10 cellular contexts compared by ENCODE assay signal in genomic region chr12:54036620-54037359, GRCh38. TPM values are rescaled to one million over a fixed set of nuclear protein-coding genes. Genes with fewer than 3 reads are reported as not detected.
DNase-seq lines count a peak whose midpoint lies in the region; ATAC-seq lines count a peak whose summit lies in the region.
"Had no signal": no experiment of that assay in that cellular context is flagged by ENCODE, and none has a peak within 500 bp of the region (broad histone marks: within the 10 kb centered on the region; RNA-seq: fewer than 3 reads in every experiment).

No MANE protein-coding gene starts in this region.

- no peak overlapping the region for H3K27ac Mint-ChIP-seq in activated CD4-positive, alpha-beta memory T cell treated with anti-CD3 and anti-CD28 coated beads for 36 hours

- CTCF ChIA-PET in activated CD4-positive, alpha-beta memory T cell treated with anti-CD3 and anti-CD28 coated beads for 36 hours (lab: Charles Lee): interaction anchor here (0.8 kb wide), 1 partner anchor 166 kb away, joined by 3 read pairs; no protein-coding TSS in a partner anchor

- no peaks in the 10 kb centered on the region for H3K36me3 ChIP-seq in GM23248 (ENCODE audit: low read depth)

- ATAC-seq in GM18517 (IDR thresholded peaks at IDR 0.05; ENCODE audit: unreplicated experiment): no peak

- peaks cover 20% of the 10 kb centered on the region for H3K4me1 ChIP-seq in GM23248 (ENCODE audit: insufficient read depth)

- no peak overlapping the region for H3K4me3 Mint-ChIP-seq in activated CD4-positive, alpha-beta memory T cell treated with anti-CD3 and anti-CD28 coated beads for 36 hours

- H2AFZ ChIP-seq in GM23248: no peak overlapping the region

- in situ Hi-C loops in Caki2 (cut with HindIII; ENCODE audit: low pct_unique_long_range_greater_than_20kb, low sequenced_read_pairs): no loop called here
- in situ Hi-C loops in GM23248 (cut with MboI): no loop called here

- POLR2A ChIA-PET in activated CD4-positive, alpha-beta memory T cell treated with anti-CD3 and anti-CD28 coated beads for 36 hours (lab: Charles Lee): no interaction called here

- peaks cover 13% of the 10 kb centered on the region for H3K4me1 Mint-ChIP-seq in activated CD4-positive, alpha-beta memory T cell treated with anti-CD3 and anti-CD28 coated beads for 36 hours (ENCODE audit: low read depth)

- peaks cover 5% of the 10 kb centered on the region for H3K9me3 Mint-ChIP-seq in activated CD4-positive, alpha-beta memory T cell treated with anti-CD3 and anti-CD28 coated beads for 36 hours

- peaks cover 10% of the 10 kb centered on the region; the same call in 1 of the 2 replicates for H3F3A ChIP-seq in GM23248 (ENCODE audit: insufficient read depth)

- no peaks in the 10 kb centered on the region for H3K9me3 ChIP-seq in GM23248 (ENCODE audit: low read depth)

- DNase-seq in Caki2 (ENCODE audit: low read depth) (peak; percentile 79), GM23248 (peak; percentile 89), RKO (ENCODE audit: low spot score) (peak; percentile 50), left kidney (ENCODE audit: low read depth, low spot score) (peak; percentile 53), caudate nucleus (lab: John Stamatoyannopoulos, UW) (no peak)
- no peak for DNase-seq in activated CD4-positive, alpha-beta T cell treated with anti-CD3 and anti-CD28 coated beads for 4 hours
- DNase-seq in activated CD4-positive, alpha-beta memory T cell treated with anti-CD3 and anti-CD28 coated beads for 36 hours: no peak
- DNase-seq: GOT3 had no signal

- intact Hi-C loops in activated CD4-positive, alpha-beta memory T cell treated with anti-CD3 and anti-CD28 coated beads for 36 hours (cut with micrococcal nuclease): no loop called here

- no peak overlapping the region for H3K4me3 ChIP-seq in GM23248

- no peak overlapping the region for H3K9ac ChIP-seq in GM23248

- WGBS in GM23248 (ENCODE audit: low coverage in 1 of 2, low lambda C conversion rate in 2 of 2, missing lambda C conversion rate in 2 of 2), 2 experiments: 77 to 78% methylated on average over 14 of the region's 14 CpGs

- H3K36me3 Mint-ChIP-seq in activated CD4-positive, alpha-beta memory T cell treated with anti-CD3 and anti-CD28 coated beads for 36 hours: peaks cover 3% of the 10 kb centered on the region

- no peaks in the 10 kb centered on the region for H3K9me2 ChIP-seq in GM23248 (ENCODE audit: insufficient read depth)

- H3K27me3 ChIP-seq in GM23248 (replicated peaks; ENCODE audit: insufficient read depth): no peaks in the 10 kb centered on the region

- no peaks in the 10 kb centered on the region for H4K20me1 ChIP-seq in GM23248 (ENCODE audit: insufficient read depth)

- H3K4me2 ChIP-seq in GM23248 (ENCODE audit: unreplicated experiment): no peak overlapping the region

- peaks cover 44% of the 10 kb centered on the region for H3K79me2 ChIP-seq in GM23248 (ENCODE audit: insufficient read depth)

- peaks cover 69% of the 10 kb centered on the region for H3K27me3 Mint-ChIP-seq in activated CD4-positive, alpha-beta memory T cell treated with anti-CD3 and anti-CD28 coated beads for 36 hours

- H3K27ac ChIP-seq in GM23248: no peak overlapping the region
- H3K27ac ChIP-seq in caudate nucleus (ENCODE audit: low read depth, low read length): no peak overlapping the region

RNA-seq across cellular contexts. Expression of gene HOXC5, which starts 3.9 kb away (rescaled TPM):
- total RNA-seq in Caki2 (2014; rRNA removed; shearing (Covaris generic); ENCODE audit: low replicate concordance): not detected in 2 replicates
- total RNA-seq in GM23248 (2014; rRNA removed; shearing (Covaris generic)): 1.1 and 1.8 TPM in 2 replicates
- polyA plus RNA-seq in GM23248 (2016; fragmentation: Nextera tagmentation; extraction: Ambion mirVana): 0.65 and 1.3 TPM in 2 replicates
- not detected for total RNA-seq in activated CD4-positive, alpha-beta memory T cell treated with anti-CD3 and anti-CD28 coated beads for 36 hours
- total RNA-seq: cardiac septum had no signal

RNA-seq across cellular contexts. Expression of gene HOXC6, which starts 8.6 kb away (rescaled TPM):
- 0.68 TPM in 1 of 2 replicates, not detected in the other for total RNA-seq in Caki2 (2014; rRNA removed; shearing (Covaris generic); ENCODE audit: low replicate concordance)
- total RNA-seq in GM23248 (2014; rRNA removed; shearing (Covaris generic)): 3.6 and 4.9 TPM in 2 replicates
- polyA plus RNA-seq in GM23248 (2016; fragmentation: Nextera tagmentation; extraction: Ambion mirVana): 19.9 and 20.5 TPM in 2 replicates
- total RNA-seq in activated CD4-positive, alpha-beta memory T cell treated with anti-CD3 and anti-CD28 coated beads for 36 hours: not detected

RNA-seq across cellular contexts. Expression of gene HOXC4, which starts 16.8 kb away (rescaled TPM):
- total RNA-seq in Caki2 (2014; rRNA removed; shearing (Covaris generic); ENCODE audit: low replicate concordance): 0.61 and 1.0 TPM in 2 replicates
- total RNA-seq in GM23248 (2014; rRNA removed; shearing (Covaris generic)): 2.2 and 3.4 TPM in 2 replicates
- polyA plus RNA-seq in GM23248 (2016; fragmentation: Nextera tagmentation; extraction: Ambion mirVana): 2.3 and 3.1 TPM in 2 replicates
- total RNA-seq in activated CD4-positive, alpha-beta memory T cell treated with anti-CD3 and anti-CD28 coated beads for 36 hours: under 1 TPM in 1 of 2 experiments, not detected in 1; 0.17 TPM
- total RNA-seq: cardiac septum had no signal

RNA-seq across cellular contexts. Expression of gene HOXC8, which starts 28.0 kb away (rescaled TPM):
- not detected in 2 replicates for total RNA-seq in Caki2 (2014; rRNA removed; shearing (Covaris generic); ENCODE audit: low replicate concordance)
- 3.8 and 11.3 TPM in 2 replicates for total RNA-seq in GM23248 (2014; rRNA removed; shearing (Covaris generic))
- 16.7 and 20.8 TPM in 2 replicates for polyA plus RNA-seq in GM23248 (2016; fragmentation: Nextera tagmentation; extraction: Ambion mirVana)
- total RNA-seq in activated CD4-positive, alpha-beta memory T cell treated with anti-CD3 and anti-CD28 coated beads for 36 hours: not detected
- total RNA-seq: cardiac septum had no signal

RNA-seq across cellular contexts. Expression of gene HOXC9, which starts 36.8 kb away (rescaled TPM):
- total RNA-seq in Caki2 (2014; rRNA removed; shearing (Covaris generic); ENCODE audit: low replicate concordance): 1.4 and 2.4 TPM in 2 replicates
- 2.5 and 3.7 TPM in 2 replicates for total RNA-seq in GM23248 (2014; rRNA removed; shearing (Covaris generic))
- polyA plus RNA-seq in GM23248 (2016; fragmentation: Nextera tagmentation; extraction: Ambion mirVana): 5.5 and 6.0 TPM in 2 replicates
- not detected for total RNA-seq in activated CD4-positive, alpha-beta memory T cell treated with anti-CD3 and anti-CD28 coated beads for 36 hours
- total RNA-seq: cardiac septum had no signal

Comparison
In these comparisons a context has a peak if more than half of its experiments do, and no peak if none do; other contexts are left out.
1. DNase-seq: peak in Caki2 (single experiment), GM23248 (single experiment), RKO (single experiment) and left kidney (single experiment); none in activated CD4-positive, alpha-beta T cell treated with anti-CD3 and anti-CD28 coated beads for 4 hours (0 of 2), caudate nucleus (0 of 61) and activated CD4-positive, alpha-beta memory T cell treated with anti-CD3 and anti-CD28 coated beads for 36 hours (single experiment).